Comparison of ENCODE assay signal across 23 cellular contexts in genomic region chr12:48894271-48894670, GRCh38. TPM values are rescaled to one million over a fixed set of nuclear protein-coding genes. Genes with fewer than 3 reads are reported as not detected.
"Had no signal": no experiment of that assay in that cellular context is flagged by ENCODE, and none has a peak within 500 bp of the region (broad histone marks: within the 10 kb centered on the region; RNA-seq: fewer than 3 reads in every experiment).

No MANE protein-coding gene starts in this region.

- H3K4me3 ChIP-seq: SJSA1, SK-N-MC had no signal

- H3K9me3 ChIP-seq: SJSA1 had no signal

- H3K36me3 ChIP-seq: SJSA1 had no signal

- ATAC-seq: HepG2 had no signal

- H3K27ac ChIP-seq: SJSA1, SK-N-MC had no signal

- DNase-seq: IMR-90, Karpas-422, KG1, MV-4-11, NCI-H1048, NCI-H1105 treated with DMSO at 0.1 percent for 48 hours, NCI-H1436, NCI-H187, NCI-H2029, NCI-H2081 treated with DMSO at 0.1 percent for 48 hours, NCI-H2171, NCI-H226, NCI-H446, NCI-H510A, NCI-H524 treated with DMSO at 0.1 percent for 48 hours, NCI-H69, NCI-H774, Right ventricle myocardium superior, RPMI8226, SIG-M5 had no signal

RNA-seq across cellular contexts. Expression of gene RND1, which starts 28.6 kb away (rescaled TPM):
- total RNA-seq: SJSA1 had no signal
